8 cellular contexts compared by ENCODE assay signal in genomic region chr22:31291716-31292644, GRCh38. TPM values are rescaled to one million over a fixed set of nuclear protein-coding genes. Genes with fewer than 3 reads are reported as not detected.
DNase-seq lines count a peak whose midpoint lies in the region; ATAC-seq and TF ChIP-seq lines count a peak whose summit lies in the region.

TSS of gene PIK3IP1 (minus strand) at chr22:31292488. CDS start at chr22:31292344, 144 bp downstream.

- H3K27me3 ChIP-seq in cardiac muscle cell (no peaks in the 10 kb centered on the region), ovary (no peaks in the 10 kb centered on the region), testis (no peaks in the 10 kb centered on the region)

- TF ChIP-seq EP300 in ovary (IDR thresholded peaks at IDR 0.05), result no peak

- WGBS in adipose tissue, 3 donors, result 0% methylated on average over 24 of the region's 24 CpGs
- 0% methylated on average over 24 of the region's 24 CpGs for WGBS in ovary, 3 donors
- WGBS in testis, 2 donors, result 0 to 1% methylated on average over 24 of the region's 24 CpGs

- intact Hi-C loops in ovary (cut with DNase I), result no loop called here
- intact Hi-C loops in testis (cut with DNase I; ENCODE audit: low total_unique reads), result no loop called here

- peak within 1 kb of the TSS; percentile 46 for H3K27ac ChIP-seq in adipose tissue (ENCODE audit: low read depth, low read length)
- H3K27ac ChIP-seq in cardiac muscle cell, result no peak within 1 kb of the TSS
- H3K27ac ChIP-seq in ovary, result peak within 1 kb of the TSS; percentile 76 to 91
- H3K27ac ChIP-seq in testis, result peak within 1 kb of the TSS; percentile 98 to 99

- no peaks in the 10 kb centered on the region for H3K36me3 ChIP-seq in cardiac muscle cell
- H3K36me3 ChIP-seq in ovary, result no peaks in the 10 kb centered on the region
- H3K36me3 ChIP-seq in testis (ENCODE audit: low read depth, missing control alignments), result no peaks in the 10 kb centered on the region

- H3K4me1 ChIP-seq in cardiac muscle cell (ENCODE audit: low read depth) (peaks cover 20% of the 10 kb centered on the region), ovary (ENCODE audit: insufficient read depth) (peaks cover 5% of the 10 kb centered on the region), testis (peaks cover 48% of the 10 kb centered on the region)

- peak; percentile 35 for ATAC-seq in GM18867 (IDR thresholded peaks at IDR 0.05; ENCODE audit: unreplicated experiment)

- peak within 1 kb of the TSS; percentile 29 for H3K4me3 ChIP-seq in cardiac muscle cell
- peak within 1 kb of the TSS; percentile 51 for H3K4me3 ChIP-seq in ovary
- peak within 1 kb of the TSS; percentile 85 to 94 for H3K4me3 ChIP-seq in testis

- H3K9me3 ChIP-seq in cardiac muscle cell (ENCODE audit: low read depth), result no peaks in the 10 kb centered on the region
- no peaks in the 10 kb centered on the region for H3K9me3 ChIP-seq in ovary
- H3K9me3 ChIP-seq in testis, result no peaks in the 10 kb centered on the region

- DNase-seq in A172 (ENCODE audit: low spot score) (peak; percentile 51), NCI-H128 (lab: John Stamatoyannopoulos, UW; ENCODE audit: unreplicated experiment) (peak; percentile 21), T-helper 1 cell (peak; percentile 66 to 88 (median 76)), cardiac muscle cell (ENCODE audit: low read depth in 1 of 2, low spot score in 1 of 2) (peak; percentile 89 to 92), ovary (peak; percentile 84 to 91 (median 87)), testis (peak; percentile 97)

- TF ChIP-seq CTCF in cardiac muscle cell (IDR thresholded peaks at IDR 0.05; ENCODE audit: low read depth, low read length), result peak; percentile 63
- TF ChIP-seq CTCF in ovary (IDR thresholded peaks at IDR 0.05), result peak; percentile 11 to 64 (median 60)
- TF ChIP-seq CTCF in testis (IDR thresholded peaks at IDR 0.05), result peak; percentile 34 to 75 (median 57)

- peak; percentile 67 for TF ChIP-seq POLR2A in ovary (IDR thresholded peaks at IDR 0.05)
- TF ChIP-seq POLR2A in testis (IDR thresholded peaks at IDR 0.05), result peak; percentile 86

RNA-seq across cellular contexts. Expression of gene PIK3IP1, which starts in this region (rescaled TPM):
- 2.7 and 6.8 TPM in 2 replicates for total RNA-seq in A172 (2014; rRNA removed; shearing (Covaris generic))
- polyA plus RNA-seq in adipose tissue (10 to 100 TPM in 2 of 3 donors, 1 to 10 TPM in 1; 9.3 to 16.8 (median 11.6) TPM), cardiac muscle cell (6.5 and 12.0 TPM in 2 replicates), ovary (10 to 100 TPM; 26.5 to 48.9 TPM), testis (ENCODE audit: insufficient read depth, low read depth, low replicate concordance) (42.4 TPM)
- total RNA-seq in cardiac muscle cell (7.2 and 9.8 TPM in 2 replicates), ovary (10 to 100 TPM; 10.8 to 34.2 (median 18.7) TPM), testis (10 to 100 TPM; 65.9 to 89.2 TPM)

Comparison
In these comparisons a context has a peak if more than half of its experiments do, and no peak if none do; other contexts are left out.
1. DNase-seq: peak in every context shown above with its lines; median percentile 97 in testis; 90 in cardiac muscle cell; 87 in ovary; 76 in T-helper 1 cell; 51 in A172; 21 in NCI-H128.
2. H3K4me3 ChIP-seq: peak in every context shown above with its lines; median percentile 90 in testis; 51 in ovary; 29 in cardiac muscle cell.